ENCODE assay signal across 10 cellular contexts in the genomic region with DNA sequence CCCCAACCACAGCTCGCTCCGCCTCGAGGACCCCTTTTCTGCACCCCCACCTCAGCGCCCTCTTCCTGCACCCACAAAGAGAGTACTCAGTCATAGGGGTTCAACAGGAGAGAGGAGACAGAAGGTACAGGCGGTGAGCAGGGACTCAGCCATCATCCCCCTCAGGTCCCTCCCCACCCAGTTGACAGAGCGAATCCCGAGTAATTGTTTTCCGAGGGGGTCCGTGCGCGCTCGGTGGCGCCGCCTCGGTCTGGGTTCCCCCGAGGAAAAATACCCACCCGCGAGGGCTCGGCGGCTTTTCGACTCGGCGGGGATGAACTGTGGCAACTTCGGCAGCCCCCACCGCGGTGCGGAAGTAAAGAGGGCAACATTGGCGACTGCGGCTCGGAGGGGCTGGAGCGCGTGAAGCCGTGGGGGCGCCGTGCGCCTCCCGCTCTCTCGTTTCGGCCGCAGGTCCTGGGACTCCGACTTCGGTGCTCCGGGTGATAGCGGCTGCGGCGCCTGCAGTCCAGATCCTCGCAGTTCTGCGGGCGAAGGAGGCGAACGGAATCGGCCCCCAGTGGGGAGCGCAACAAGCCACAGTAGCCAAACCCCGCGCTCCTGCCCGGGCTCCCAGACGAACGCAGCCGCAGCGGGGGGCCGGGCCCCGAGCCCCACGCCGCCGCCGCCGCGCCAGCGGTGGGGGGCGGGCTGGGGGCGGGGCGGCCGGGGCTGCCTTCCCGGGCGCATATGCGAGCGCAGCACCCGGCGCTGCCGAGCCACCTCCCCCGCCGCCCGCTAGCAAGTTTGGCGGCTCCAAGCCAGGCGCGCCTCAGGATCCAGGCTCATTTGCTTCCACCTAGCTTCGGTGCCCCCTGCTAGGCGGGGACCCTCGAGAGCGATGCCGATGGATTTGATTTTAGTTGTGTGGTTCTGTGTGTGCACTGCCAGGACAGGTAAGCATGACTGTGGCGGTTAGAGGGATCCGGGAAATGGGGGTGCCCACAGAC. TPM values are rescaled to one million over a fixed set of nuclear protein-coding genes. Genes with fewer than 3 reads are reported as not detected.
DNase-seq lines count a peak whose midpoint lies in the region; ATAC-seq and TF ChIP-seq lines count a peak whose summit lies in the region.
"Had no signal": no experiment of that assay in that cellular context is flagged by ENCODE, and none has a peak within 500 bp of the region (broad histone marks: within the 10 kb centered on the region; RNA-seq: fewer than 3 reads in every experiment).

A gene (plus strand): TSS at position 743 of the 989 bp plus-strand sequence.

- TF ChIP-seq CTCF in epithelial cell of proximal tubule (conservative IDR thresholded peaks at IDR 0.05; ENCODE audit: low read depth, low read length) (no peak), omental fat pad (IDR thresholded peaks at IDR 0.05) (no peak)

- peak; percentile 69 for DNase-seq in DMS53 (lab: John Stamatoyannopoulos, UW)
- DNase-seq in NCI-H1105 treated with DMSO at 0.1 percent for 48 hours (lab: John Stamatoyannopoulos, UW), result peak; percentile 37
- DNase-seq in epithelial cell of proximal tubule (ENCODE audit: low read depth), result no peak
- DNase-seq in omental fat pad (ENCODE audit: low spot score), result no peak
- no peak for DNase-seq in NCI-H187 treated with DMSO at 0.1 percent for 48 hours (lab: John Stamatoyannopoulos, UW)
- DNase-seq in foreskin melanocyte, result no peak
- no peak for DNase-seq in activated T-cell treated with anti-CD3 and anti-CD28 coated beads for 4 hours
- no peak for DNase-seq in activated CD8-positive, alpha-beta memory T cell treated with anti-CD3 and anti-CD28 coated beads for 24 hours
- DNase-seq: activated CD4-positive, alpha-beta T cell treated with anti-CD3 and anti-CD28 coated beads for 4 hours; stimulated activated CD8-positive, alpha-beta memory T cell treated with anti-CD3 and anti-CD28 coated beads, Interleukin-4, amount 100 ng/mL, for 48 hours had no signal

- peak; percentile 36 for ATAC-seq in omental fat pad (ENCODE audit: low FRiP score)

- peak within 1 kb of the TSS; percentile 20 for H3K4me3 ChIP-seq in epithelial cell of proximal tubule (ENCODE audit: low read depth, low read length)

RNA-seq across cellular contexts. Expression of the gene that starts here (rescaled TPM):
- not detected in 2 replicates for total RNA-seq in epithelial cell of proximal tubule
- 1 to 10 TPM in 1 of 4 donors, under 1 TPM in 1, not detected in 2; 0.48 to 1.3 TPM for total RNA-seq in omental fat pad

Comparison
In these comparisons a context has a peak if more than half of its experiments do, and no peak if none do; other contexts are left out.
1. DNase-seq: peak in DMS53 (single experiment) and NCI-H1105 treated with DMSO at 0.1 percent for 48 hours (single experiment); none in epithelial cell of proximal tubule (single experiment), omental fat pad (single experiment), NCI-H187 treated with DMSO at 0.1 percent for 48 hours (single experiment), foreskin melanocyte (single experiment), activated T-cell treated with anti-CD3 and anti-CD28 coated beads for 4 hours (single experiment) and activated CD8-positive, alpha-beta memory T cell treated with anti-CD3 and anti-CD28 coated beads for 24 hours (single experiment).